ENCODE assay signal across 1 cellular context in the genomic region with DNA sequence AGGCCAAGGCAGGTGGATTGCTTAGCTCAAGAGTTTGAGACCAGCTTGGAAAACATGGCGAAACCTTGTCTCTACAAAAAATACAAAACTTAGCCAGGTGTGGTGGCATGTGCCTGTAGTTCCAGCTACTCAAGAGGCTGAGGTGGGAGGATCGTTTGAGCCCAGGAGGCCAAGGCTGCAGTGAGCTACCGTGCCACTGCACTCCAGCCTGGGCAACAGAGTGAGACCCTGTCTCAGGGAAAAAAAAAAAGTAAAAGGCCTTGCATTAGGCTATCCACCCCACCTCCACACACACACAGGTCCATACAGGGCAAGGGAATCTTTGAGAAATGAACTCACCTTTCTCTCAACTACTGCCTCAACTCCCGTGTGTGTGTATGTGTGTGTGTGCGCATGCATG.
TF ChIP-seq lines count a peak whose summit lies in the region.

No MANE protein-coding gene starts in this region.

TF ChIP-seq in K562, 482 proteins besides CTCF, POLR2A, EP300 and RAD21:
- TF ChIP-seq ZNF121 (CRISPR knock-in tag; conservative IDR thresholded peaks at IDR 0.05): peak; percentile 74
